In the genomic region with DNA sequence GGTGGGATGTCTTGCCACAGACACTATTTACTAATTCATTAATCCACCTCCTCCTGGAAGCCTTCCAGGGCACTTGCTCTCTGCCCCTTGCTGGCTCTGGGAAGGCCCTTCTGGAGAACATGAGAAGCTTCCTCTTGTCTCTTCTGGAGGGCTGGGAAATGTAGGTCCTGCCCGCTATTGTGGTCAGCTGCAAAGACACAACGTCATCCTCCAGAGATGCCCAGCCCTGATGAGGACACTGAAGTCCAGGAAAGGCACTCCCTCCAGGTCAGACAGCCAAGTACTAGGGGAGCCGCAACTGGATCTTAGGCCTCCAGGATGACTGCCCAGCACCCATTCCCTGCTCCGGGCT, we compare ENCODE assay signal across 15 cellular contexts. TPM values are rescaled to one million over a fixed set of nuclear protein-coding genes. Genes with fewer than 3 reads are reported as not detected.
DNase-seq lines count a peak whose midpoint lies in the region; ATAC-seq and TF ChIP-seq lines count a peak whose summit lies in the region.
"Had no signal": no experiment of that assay in that cellular context is flagged by ENCODE, and none has a peak within 500 bp of the region (broad histone marks: within the 10 kb centered on the region; RNA-seq: fewer than 3 reads in every experiment).

No MANE protein-coding gene starts in this region.

- no peak overlapping the region for H3K27ac Mint-ChIP-seq in activated T-helper 2 cell treated with anti-CD3 and anti-CD28 coated beads, Interferon-gamma antibody, Interleukin-2, Interleukin-4, amounts not matched to agents 10 μg/mL and 5 μg/mL and 100 μg/mL, durations not matched to agents 14 hours and 24 hours and 36 hours
- H3K27ac Mint-ChIP-seq in activated CD8-positive, alpha-beta T cell treated with anti-CD3 and anti-CD28 coated beads, Interleukin-2, amount 10 ng/mL, durations not matched to agents 7 days and 5 days = no peak overlapping the region
- H3K27ac Mint-ChIP-seq: activated T-cell treated with anti-CD3 and anti-CD28 coated beads, Interleukin-2, amount 50 U/mL, for 72 hours had no signal

- no peak for TF ChIP-seq CTCF in colonic mucosa (IDR thresholded peaks at IDR 0.05)
- TF ChIP-seq CTCF in upper lobe of right lung (IDR thresholded peaks at IDR 0.05) = no peak

- ATAC-seq in upper lobe of right lung = peak; percentile 43
- no peak for ATAC-seq in activated CD8-positive, alpha-beta T cell treated with anti-CD3 and anti-CD28 coated beads, Interleukin-2, amount 10 ng/mL, durations not matched to agents 7 days and 5 days

- POLR2A ChIA-PET in activated CD8-positive, alpha-beta T cell treated with anti-CD3 and anti-CD28 coated beads, Interleukin-2, amount 10 ng/mL, durations not matched to agents 7 days and 5 days (lab: Charles Lee) = interaction anchor here (1.2 kb wide), 1 partner anchor 526 kb away, joined by 3 read pairs; no protein-coding TSS in a partner anchor

- H3K9me3 ChIP-seq in colonic mucosa (no peaks in the 10 kb centered on the region), mucosa of rectum (ENCODE audit: control insufficient read depth in 2 of 2, low read length in 2 of 2) (no peaks in the 10 kb centered on the region), upper lobe of right lung (no peaks in the 10 kb centered on the region)

- H3K36me3 Mint-ChIP-seq in activated T-helper 2 cell treated with anti-CD3 and anti-CD28 coated beads, Interferon-gamma antibody, Interleukin-2, Interleukin-4, amounts not matched to agents 10 μg/mL and 5 μg/mL and 100 μg/mL, durations not matched to agents 14 hours and 24 hours and 36 hours (ENCODE audit: low read depth) = no peaks in the 10 kb centered on the region
- H3K36me3 Mint-ChIP-seq in activated CD8-positive, alpha-beta T cell treated with anti-CD3 and anti-CD28 coated beads, Interleukin-2, amount 10 ng/mL, durations not matched to agents 7 days and 5 days (ENCODE audit: low read depth) = no peaks in the 10 kb centered on the region

- peak overlapping the region in 1 of 2 donors; percentile 80 for H3K9ac ChIP-seq in colonic mucosa (ENCODE audit: low read depth in 2 of 2, low read length in 2 of 2)
- peak overlapping the region; percentile 32 to 50 for H3K9ac ChIP-seq in mucosa of rectum (ENCODE audit: low read depth in 1 of 2, low read length in 2 of 2)

- CTCF ChIA-PET in activated CD8-positive, alpha-beta T cell treated with anti-CD3 and anti-CD28 coated beads, Interleukin-2, amount 10 ng/mL, durations not matched to agents 7 days and 5 days (lab: Charles Lee) = interaction anchor here (1.2 to 5.2 kb wide), 2 partner anchors 44 to 81 kb away, joined by 4 to 29 read pairs; no protein-coding TSS in a partner anchor

- H3K4me3 ChIP-seq in colonic mucosa (no peak overlapping the region), mucosa of rectum (ENCODE audit: low read length in 2 of 2) (no peak overlapping the region), upper lobe of right lung (no peak overlapping the region)

- H3K27me3 Mint-ChIP-seq in activated T-helper 2 cell treated with anti-CD3 and anti-CD28 coated beads, Interferon-gamma antibody, Interleukin-2, Interleukin-4, amounts not matched to agents 10 μg/mL and 5 μg/mL and 100 μg/mL, durations not matched to agents 14 hours and 24 hours and 36 hours (ENCODE audit: low read depth) = no peaks in the 10 kb centered on the region
- H3K27me3 Mint-ChIP-seq in activated CD8-positive, alpha-beta T cell treated with anti-CD3 and anti-CD28 coated beads, Interleukin-2, amount 10 ng/mL, durations not matched to agents 7 days and 5 days (ENCODE audit: low read depth) = peaks cover 5% of the 10 kb centered on the region
- H3K27me3 Mint-ChIP-seq: activated CD4-positive, alpha-beta T cell treated with anti-CD3 and anti-CD28 coated beads for 36 hours had no signal

- no peak overlapping the region for H3K4me3 Mint-ChIP-seq in activated T-helper 2 cell treated with anti-CD3 and anti-CD28 coated beads, Interferon-gamma antibody, Interleukin-2, Interleukin-4, amounts not matched to agents 10 μg/mL and 5 μg/mL and 100 μg/mL, durations not matched to agents 14 hours and 24 hours and 36 hours (ENCODE audit: low read depth)
- no peak overlapping the region for H3K4me3 Mint-ChIP-seq in activated CD8-positive, alpha-beta T cell treated with anti-CD3 and anti-CD28 coated beads, Interleukin-2, amount 10 ng/mL, durations not matched to agents 7 days and 5 days
- H3K4me3 Mint-ChIP-seq: activated CD4-positive, alpha-beta T cell treated with anti-CD3 and anti-CD28 coated beads for 36 hours; activated T-cell treated with anti-CD3 and anti-CD28 coated beads, Interleukin-2, amount 50 U/mL, for 72 hours had no signal

- H3K27me3 ChIP-seq in colonic mucosa (no peaks in the 10 kb centered on the region), mucosa of rectum (ENCODE audit: control insufficient read depth in 2 of 2, insufficient read depth in 2 of 2, low read length in 2 of 2) (no peaks in the 10 kb centered on the region), upper lobe of right lung (no peaks in the 10 kb centered on the region)

- H3K27ac ChIP-seq in colonic mucosa (peak overlapping the region; percentile 69), mucosa of rectum (ENCODE audit: low read depth in 2 of 2, low read length in 2 of 2) (peak overlapping the region; percentile 82 to 86), upper lobe of right lung (peak overlapping the region; percentile 61)

- H3K4me1 ChIP-seq in colonic mucosa = peaks cover 8% of the 10 kb centered on the region
- H3K4me1 ChIP-seq in mucosa of rectum (ENCODE audit: control insufficient read depth in 2 of 2, insufficient read depth in 2 of 2, low read length in 2 of 2) = peaks cover 17 to 29% of the 10 kb centered on the region in 2 donors
- peaks cover 11% of the 10 kb centered on the region for H3K4me1 ChIP-seq in upper lobe of right lung

- H3K9me3 Mint-ChIP-seq in activated T-helper 2 cell treated with anti-CD3 and anti-CD28 coated beads, Interferon-gamma antibody, Interleukin-2, Interleukin-4, amounts not matched to agents 10 μg/mL and 5 μg/mL and 100 μg/mL, durations not matched to agents 14 hours and 24 hours and 36 hours = no peaks in the 10 kb centered on the region
- no peaks in the 10 kb centered on the region for H3K9me3 Mint-ChIP-seq in activated CD8-positive, alpha-beta T cell treated with anti-CD3 and anti-CD28 coated beads, Interleukin-2, amount 10 ng/mL, durations not matched to agents 7 days and 5 days (ENCODE audit: insufficient read depth)

- DNase-seq in NCI-H2029 (lab: John Stamatoyannopoulos, UW) (peak; percentile 32), NCI-H2029 treated with DMSO at 0.1 percent for 48 hours (lab: John Stamatoyannopoulos, UW) (no peak), colonic mucosa (no peak), upper lobe of right lung (no peak), cardiac septum (ENCODE audit: low spot score) (no peak)
- DNase-seq in activated T-helper 2 cell treated with anti-CD3 and anti-CD28 coated beads, Interferon-gamma antibody, Interleukin-2, Interleukin-4, amounts not matched to agents 10 μg/mL and 5 μg/mL and 100 μg/mL, durations not matched to agents 14 hours and 24 hours and 36 hours (ENCODE audit: low spot score) = no peak
- no peak for DNase-seq in activated CD8-positive, alpha-beta T cell treated with anti-CD3 and anti-CD28 coated beads, Interleukin-2, amount 10 ng/mL, durations not matched to agents 7 days and 5 days
- DNase-seq: activated T-cell treated with anti-CD3 and anti-CD28 coated beads, Interleukin-2, amount 50 U/mL, for 72 hours; COR-L47; NCI-H1417 treated with DMSO at 0.1 percent for 48 hours; NCI-H524 treated with DMSO at 0.1 percent for 48 hours; stimulated activated CD4-positive, alpha-beta T cell treated with anti-CD3 and anti-CD28 coated beads, Interleukin-2, amount 100 ng/mL, for 24 hours had no signal

- H3K4me1 Mint-ChIP-seq in activated T-helper 2 cell treated with anti-CD3 and anti-CD28 coated beads, Interferon-gamma antibody, Interleukin-2, Interleukin-4, amounts not matched to agents 10 μg/mL and 5 μg/mL and 100 μg/mL, durations not matched to agents 14 hours and 24 hours and 36 hours (ENCODE audit: low read depth) = peaks cover 17% of the 10 kb centered on the region
- H3K4me1 Mint-ChIP-seq in activated CD8-positive, alpha-beta T cell treated with anti-CD3 and anti-CD28 coated beads, Interleukin-2, amount 10 ng/mL, durations not matched to agents 7 days and 5 days (ENCODE audit: low read depth) = peaks cover 56% of the 10 kb centered on the region

- no peaks in the 10 kb centered on the region for H3K36me3 ChIP-seq in colonic mucosa
- no peaks in the 10 kb centered on the region for H3K36me3 ChIP-seq in mucosa of rectum (ENCODE audit: control insufficient read depth in 2 of 2, insufficient read depth in 2 of 2, low read length in 2 of 2)
- H3K36me3 ChIP-seq in upper lobe of right lung = no peaks in the 10 kb centered on the region

- intact Hi-C loops in colonic mucosa (cut with DNase I) = no loop called here
- intact Hi-C loops in upper lobe of right lung (cut with DNase I) = loop anchor here (5.0 to 10.0 kb wide), 2 partner anchors 81 to 208 kb away; a partner anchor contains a TSS
- intact Hi-C loops in activated T-helper 2 cell treated with anti-CD3 and anti-CD28 coated beads, Interferon-gamma antibody, Interleukin-2, Interleukin-4, amounts not matched to agents 10 μg/mL and 5 μg/mL and 100 μg/mL, durations not matched to agents 14 hours and 24 hours and 36 hours (cut with micrococcal nuclease) = loop anchor here (2.0 kb wide), 1 partner anchor 80 kb away; no protein-coding TSS in a partner anchor
- intact Hi-C loops in cardiac septum (cut with DNase I) = loop anchor here (5.0 kb wide), 1 partner anchor 211 kb away; no protein-coding TSS in a partner anchor

RNA-seq across cellular contexts. Expression of a gene that starts 9.6 kb away (rescaled TPM):
- 10 to 100 TPM in 1 of 2 donors, under 1 TPM in 1; 0.22 to 18.8 TPM for total RNA-seq in colonic mucosa
- 0.90 TPM for total RNA-seq in upper lobe of right lung
- total RNA-seq in activated T-helper 2 cell treated with anti-CD3 and anti-CD28 coated beads, Interferon-gamma antibody, Interleukin-2, Interleukin-4, amounts not matched to agents 10 μg/mL and 5 μg/mL and 100 μg/mL, durations not matched to agents 14 hours and 24 hours and 36 hours = not detected in 2 replicates
- 0.13 TPM for total RNA-seq in cardiac septum
- not detected for total RNA-seq in activated CD8-positive, alpha-beta T cell treated with anti-CD3 and anti-CD28 coated beads, Interleukin-2, amount 10 ng/mL, durations not matched to agents 7 days and 5 days
- total RNA-seq: A172; activated CD4-positive, alpha-beta T cell treated with anti-CD3 and anti-CD28 coated beads for 36 hours; activated T-cell treated with anti-CD3 and anti-CD28 coated beads, Interleukin-2, amount 50 U/mL, for 72 hours had no signal

RNA-seq across cellular contexts. Expression of a gene that starts 24.9 kb away (rescaled TPM):
- total RNA-seq in colonic mucosa = 100 to 1,000 TPM; 129 TPM
- 47.3 TPM for total RNA-seq in upper lobe of right lung
- total RNA-seq in activated T-helper 2 cell treated with anti-CD3 and anti-CD28 coated beads, Interferon-gamma antibody, Interleukin-2, Interleukin-4, amounts not matched to agents 10 μg/mL and 5 μg/mL and 100 μg/mL, durations not matched to agents 14 hours and 24 hours and 36 hours = 0.55 and 0.85 TPM in 2 replicates
- total RNA-seq in cardiac septum = 6.9 TPM
- 1 to 10 TPM; 3.8 to 4.7 TPM for total RNA-seq in activated CD8-positive, alpha-beta T cell treated with anti-CD3 and anti-CD28 coated beads, Interleukin-2, amount 10 ng/mL, durations not matched to agents 7 days and 5 days
